Comparison of ENCODE assay signal across 8 cellular contexts in the genomic region with DNA sequence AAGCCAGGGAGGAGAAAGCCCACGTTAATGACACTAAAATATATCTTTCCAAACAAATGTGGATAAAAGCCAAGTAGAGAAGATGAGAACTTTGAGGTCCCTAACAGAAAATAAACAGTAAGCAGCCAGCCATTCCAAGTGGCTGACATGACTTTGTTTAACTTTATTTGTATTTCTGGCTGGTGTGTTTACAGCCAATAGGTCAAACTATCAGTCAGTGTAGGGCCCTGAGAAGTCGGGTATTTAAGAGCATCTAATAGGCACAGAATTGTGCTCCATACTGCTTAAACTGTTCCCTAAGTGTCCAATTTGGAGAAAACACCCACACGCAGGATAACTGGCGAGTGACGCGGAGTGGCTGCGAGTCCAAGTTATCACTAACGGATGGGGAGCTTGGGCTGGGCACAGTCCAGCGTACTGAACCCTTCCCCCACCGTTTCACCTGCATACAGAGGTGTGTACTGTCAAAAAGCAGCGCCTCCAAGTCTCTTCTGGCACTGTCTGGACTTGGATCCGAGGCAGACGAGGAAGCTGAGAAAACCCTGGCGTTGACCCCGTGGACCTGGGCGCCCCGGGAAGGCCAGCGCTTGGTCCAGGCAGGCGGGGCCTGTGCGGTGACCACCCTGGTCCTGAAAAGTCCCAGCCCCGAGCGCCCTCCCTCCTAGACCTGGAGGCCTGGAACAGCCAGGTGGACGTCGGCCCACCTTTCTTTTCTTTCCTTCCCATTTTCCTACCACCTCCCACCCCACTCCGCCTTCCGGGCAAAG. TPM values are rescaled to one million over a fixed set of nuclear protein-coding genes. Genes with fewer than 3 reads are reported as not detected.
DNase-seq lines count a peak whose midpoint lies in the region; ATAC-seq and TF ChIP-seq lines count a peak whose summit lies in the region.

No MANE protein-coding gene starts in this region.

- TF ChIP-seq CTCF in GM06990 (IDR thresholded peaks at IDR 0.05; ENCODE audit: insufficient read depth, low read length, poor library complexity, severe bottlenecking) (no peak), body of pancreas (IDR thresholded peaks at IDR 0.05) (peak in 1 of 7 experiments; percentile 3)

- H3K4me3 ChIP-seq in GM06990 (replicated peaks; ENCODE audit: low read depth, low read length) (peak overlapping the region; percentile 81), body of pancreas (peak overlapping the region; percentile 31 to 71)

- H3K27me3 ChIP-seq in GM06990 (replicated peaks; ENCODE audit: control insufficient read depth, insufficient read depth, low read length) (no peaks in the 10 kb centered on the region), body of pancreas (no peaks in the 10 kb centered on the region)

- H3K9me3 Mint-ChIP-seq in stimulated activated naive B cell treated with anti-CD40 and anti-IgM and Interleukin-4, amounts not matched to agents 10 μg/mL and 1 μg/mL and 100 μg/mL, for 72 hours = no peaks in the 10 kb centered on the region

- peak overlapping the region; percentile 99 for H3K4me3 Mint-ChIP-seq in stimulated activated naive B cell treated with anti-CD40 and anti-IgM and Interleukin-4, amounts not matched to agents 10 μg/mL and 1 μg/mL and 100 μg/mL, for 72 hours

- no peaks in the 10 kb centered on the region for H3K36me3 ChIP-seq in GM06990 (ENCODE audit: control insufficient read depth, insufficient read depth, low read length)
- peaks cover 0 to 4% of the 10 kb centered on the region in 2 donors for H3K36me3 ChIP-seq in body of pancreas (replicated peaks in 1 of 2; ENCODE audit: insufficient read depth in 1 of 2, low read depth in 2 of 2)

- intact Hi-C loops in body of pancreas (cut with DNase I) = no loop called here

- H3K27ac Mint-ChIP-seq in stimulated activated naive B cell treated with anti-CD40 and anti-IgM and Interleukin-4, amounts not matched to agents 10 μg/mL and 1 μg/mL and 100 μg/mL, for 72 hours = peak overlapping the region; percentile 99

- H3K4me1 ChIP-seq in body of pancreas = peaks cover 15% of the 10 kb centered on the region

- H3K27me3 Mint-ChIP-seq in stimulated activated naive B cell treated with anti-CD40 and anti-IgM and Interleukin-4, amounts not matched to agents 10 μg/mL and 1 μg/mL and 100 μg/mL, for 72 hours = no peaks in the 10 kb centered on the region

- ATAC-seq in body of pancreas = peak; percentile 59
- no peak for ATAC-seq in stimulated activated naive B cell treated with anti-CD40 and anti-IgM and Interleukin-4, amounts not matched to agents 10 μg/mL and 1 μg/mL and 100 μg/mL, for 72 hours (replicated peaks)

- no peak for TF ChIP-seq POLR2A in body of pancreas (IDR thresholded peaks at IDR 0.05)

- DNase-seq in GM06990 (ENCODE audit: extremely low read depth, insufficient read length) (no peak), HPDE6-E6E7 (ENCODE audit: extremely low spot score) (peak; percentile 49), body of pancreas (peak; percentile 52 to 75 (median 62)), inferior parietal cortex (ENCODE audit: extremely low spot score) (peak; percentile 27), islet precursor cell (no peak), T1000 (lab: John Stamatoyannopoulos, UW) (no peak)
- no peak for DNase-seq in stimulated activated naive B cell treated with anti-CD40 and anti-IgM and Interleukin-4, amounts not matched to agents 10 μg/mL and 1 μg/mL and 100 μg/mL, for 72 hours
- no peak for DNase-seq in stimulated activated CD4-positive, alpha-beta T cell treated with anti-CD3 and anti-CD28 coated beads, Interleukin-12 subunit alpha, Interleukin-12 subunit beta, amount 100 ng/mL, for 4 hours

- H3K9me3 ChIP-seq in body of pancreas = no peaks in the 10 kb centered on the region

- peak overlapping the region; percentile 82 to 94 (median 86) for H3K27ac ChIP-seq in body of pancreas

- peaks cover 3 to 12% of the 10 kb centered on the region in 2 donors for H3K4me1 Mint-ChIP-seq in stimulated activated naive B cell treated with anti-CD40 and anti-IgM and Interleukin-4, amounts not matched to agents 10 μg/mL and 1 μg/mL and 100 μg/mL, for 72 hours

- peaks cover 10 to 19% of the 10 kb centered on the region in 2 donors for H3K36me3 Mint-ChIP-seq in stimulated activated naive B cell treated with anti-CD40 and anti-IgM and Interleukin-4, amounts not matched to agents 10 μg/mL and 1 μg/mL and 100 μg/mL, for 72 hours

- 4 to 11% methylated on average over 21 to 23 of the region's 26 CpGs for WGBS in body of pancreas, 2 donors

RNA-seq across cellular contexts. Expression of gene LGALS8, which starts 0.7 kb away (rescaled TPM):
- 10 to 100 TPM; 58.9 to 83.4 TPM for total RNA-seq in body of pancreas

Comparison
In these comparisons a context has a peak if more than half of its experiments do, and no peak if none do; other contexts are left out.
1. DNase-seq: peak in HPDE6-E6E7 (single experiment), body of pancreas (4 of 4) and inferior parietal cortex (single experiment); none in GM06990 (single experiment), stimulated activated naive B cell treated with anti-CD40 and anti-IgM and Interleukin-4, amounts not matched to agents 10 μg/mL and 1 μg/mL and 100 μg/mL, for 72 hours (single experiment), islet precursor cell (single experiment), T1000 (single experiment) and stimulated activated CD4-positive, alpha-beta T cell treated with anti-CD3 and anti-CD28 coated beads, Interleukin-12 subunit alpha, Interleukin-12 subunit beta, amount 100 ng/mL, for 4 hours (single experiment).